Comparison of ENCODE assay signal across 17 cellular contexts in genomic region chr17:17349724-17350106, GRCh38.
"Had no signal": no experiment of that assay in that cellular context is flagged by ENCODE, and none has a peak within 500 bp of the region (broad histone marks: within the 10 kb centered on the region; RNA-seq: fewer than 3 reads in every experiment).

No MANE protein-coding gene starts in this region.

- ATAC-seq: activated CD8-positive, alpha-beta T cell treated with anti-CD3 and anti-CD28 coated beads, Interleukin-2, amount 10 ng/mL, durations not matched to agents 7 days and 5 days; left ventricle myocardium superior; psoas muscle; stimulated activated effector memory CD8-positive, alpha-beta T cell treated with anti-CD3 and anti-CD28 coated beads, Interleukin-12 subunit alpha, Interleukin-12 subunit beta, amount 100 ng/mL, for 72 hours had no signal

- H3K36me3 Mint-ChIP-seq: stimulated activated effector memory CD8-positive, alpha-beta T cell treated with anti-CD3 and anti-CD28 coated beads, Interleukin-12 subunit alpha, Interleukin-12 subunit beta, amount 100 ng/mL, for 72 hours had no signal

- H3K36me3 ChIP-seq: ascending aorta, breast epithelium, right lobe of liver, tibial artery, vagina had no signal

- DNase-seq: activated B cell treated with CpG ODN at 0.5 μM for 24 hours; activated CD4-positive, alpha-beta T cell treated with anti-CD3 and anti-CD28 coated beads for 48 hours; activated CD8-positive, alpha-beta T cell treated with anti-CD3 and anti-CD28 coated beads, Interleukin-2, amount 10 ng/mL, durations not matched to agents 7 days and 5 days; activated naive CD4-positive, alpha-beta T cell treated with Interleukin-2 at 50 U/mL for 16 hours; left ventricle myocardium superior; nephron progenitor cell; psoas muscle; stimulated activated CD4-positive, alpha-beta T cell treated with anti-CD3 and anti-CD28 coated beads, Interleukin-12 subunit alpha, Interleukin-12 subunit beta, amount 100 ng/mL, for 4 hours; T-helper 2 cell had no signal

- H3K4me3 Mint-ChIP-seq: activated B cell treated with CpG ODN at 0.5 μM for 24 hours; activated CD8-positive, alpha-beta T cell treated with anti-CD3 and anti-CD28 coated beads, Interleukin-2, amount 10 ng/mL, durations not matched to agents 7 days and 5 days; activated T-helper 1 cell treated with anti-CD3 and anti-CD28 coated beads, Interleukin-12 subunit alpha, Interleukin-12 subunit beta, Interleukin-2, Interleukin-4 antibody, amounts not matched to agents 30 ng/mL and 10 ng/mL and 1 ng/mL, durations not matched to agents 14 hours and 24 hours and 36 hours; nephron progenitor cell; stimulated activated effector memory CD8-positive, alpha-beta T cell treated with anti-CD3 and anti-CD28 coated beads, Interleukin-12 subunit alpha, Interleukin-12 subunit beta, amount 100 ng/mL, for 72 hours had no signal

- H3K27me3 ChIP-seq: breast epithelium, hepatocyte, right lobe of liver, vagina had no signal

- H3K9me3 ChIP-seq: ascending aorta, breast epithelium, psoas muscle, right lobe of liver, tibial artery, vagina had no signal

- H3K27me3 Mint-ChIP-seq: activated B cell treated with CpG ODN at 0.5 μM for 24 hours had no signal

- H2AFZ ChIP-seq: hepatocyte had no signal

- H3K4me1 Mint-ChIP-seq: activated B cell treated with CpG ODN at 0.5 μM for 24 hours; stimulated activated effector memory CD8-positive, alpha-beta T cell treated with anti-CD3 and anti-CD28 coated beads, Interleukin-12 subunit alpha, Interleukin-12 subunit beta, amount 100 ng/mL, for 72 hours had no signal

- H3K4me2 ChIP-seq: hepatocyte had no signal

- H3K4me3 ChIP-seq: ascending aorta, breast epithelium, hepatocyte, psoas muscle, right lobe of liver, tibial artery, vagina had no signal

- H3K4me1 ChIP-seq: ascending aorta had no signal

- H3K9me3 Mint-ChIP-seq: activated B cell treated with CpG ODN at 0.5 μM for 24 hours; activated T-helper 1 cell treated with anti-CD3 and anti-CD28 coated beads, Interleukin-12 subunit alpha, Interleukin-12 subunit beta, Interleukin-2, Interleukin-4 antibody, amounts not matched to agents 30 ng/mL and 10 ng/mL and 1 ng/mL, durations not matched to agents 14 hours and 24 hours and 36 hours; nephron progenitor cell; stimulated activated effector memory CD8-positive, alpha-beta T cell treated with anti-CD3 and anti-CD28 coated beads, Interleukin-12 subunit alpha, Interleukin-12 subunit beta, amount 100 ng/mL, for 72 hours had no signal

- H3K27ac ChIP-seq: ascending aorta, breast epithelium, hepatocyte, psoas muscle, right lobe of liver, tibial artery, vagina had no signal

- H3K27ac Mint-ChIP-seq: activated B cell treated with CpG ODN at 0.5 μM for 24 hours; activated CD8-positive, alpha-beta T cell treated with anti-CD3 and anti-CD28 coated beads, Interleukin-2, amount 10 ng/mL, durations not matched to agents 7 days and 5 days; activated T-helper 1 cell treated with anti-CD3 and anti-CD28 coated beads, Interleukin-12 subunit alpha, Interleukin-12 subunit beta, Interleukin-2, Interleukin-4 antibody, amounts not matched to agents 30 ng/mL and 10 ng/mL and 1 ng/mL, durations not matched to agents 14 hours and 24 hours and 36 hours; stimulated activated effector memory CD8-positive, alpha-beta T cell treated with anti-CD3 and anti-CD28 coated beads, Interleukin-12 subunit alpha, Interleukin-12 subunit beta, amount 100 ng/mL, for 72 hours had no signal
